In the genomic region with DNA sequence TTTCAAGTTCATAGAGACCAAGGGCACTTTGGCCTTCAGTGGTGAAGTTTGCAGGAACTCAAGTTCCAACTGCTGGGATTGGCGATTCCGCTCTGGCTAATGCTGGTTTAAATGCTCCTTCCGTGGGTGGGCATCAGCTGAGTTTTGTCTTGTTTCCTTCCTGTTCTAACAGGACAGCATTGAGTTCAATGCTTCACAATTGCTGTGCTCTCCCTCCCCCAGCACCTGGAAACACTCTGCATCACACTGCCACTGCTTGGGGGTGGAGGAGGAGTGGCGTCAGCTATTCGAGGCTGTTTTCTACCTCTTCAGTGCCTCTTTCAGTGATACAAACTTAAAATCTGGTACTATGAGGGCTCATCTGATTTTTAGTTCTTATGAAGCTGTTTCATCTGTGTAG, we compare ENCODE assay signal across 1 cellular context.
TF ChIP-seq lines count a peak whose summit lies in the region.

No MANE protein-coding gene starts in this region.

TF ChIP-seq in GM23338, 12 proteins besides CTCF, POLR2A, EP300 and RAD21 (continued from another document):
- TF ChIP-seq, protein P1, sequence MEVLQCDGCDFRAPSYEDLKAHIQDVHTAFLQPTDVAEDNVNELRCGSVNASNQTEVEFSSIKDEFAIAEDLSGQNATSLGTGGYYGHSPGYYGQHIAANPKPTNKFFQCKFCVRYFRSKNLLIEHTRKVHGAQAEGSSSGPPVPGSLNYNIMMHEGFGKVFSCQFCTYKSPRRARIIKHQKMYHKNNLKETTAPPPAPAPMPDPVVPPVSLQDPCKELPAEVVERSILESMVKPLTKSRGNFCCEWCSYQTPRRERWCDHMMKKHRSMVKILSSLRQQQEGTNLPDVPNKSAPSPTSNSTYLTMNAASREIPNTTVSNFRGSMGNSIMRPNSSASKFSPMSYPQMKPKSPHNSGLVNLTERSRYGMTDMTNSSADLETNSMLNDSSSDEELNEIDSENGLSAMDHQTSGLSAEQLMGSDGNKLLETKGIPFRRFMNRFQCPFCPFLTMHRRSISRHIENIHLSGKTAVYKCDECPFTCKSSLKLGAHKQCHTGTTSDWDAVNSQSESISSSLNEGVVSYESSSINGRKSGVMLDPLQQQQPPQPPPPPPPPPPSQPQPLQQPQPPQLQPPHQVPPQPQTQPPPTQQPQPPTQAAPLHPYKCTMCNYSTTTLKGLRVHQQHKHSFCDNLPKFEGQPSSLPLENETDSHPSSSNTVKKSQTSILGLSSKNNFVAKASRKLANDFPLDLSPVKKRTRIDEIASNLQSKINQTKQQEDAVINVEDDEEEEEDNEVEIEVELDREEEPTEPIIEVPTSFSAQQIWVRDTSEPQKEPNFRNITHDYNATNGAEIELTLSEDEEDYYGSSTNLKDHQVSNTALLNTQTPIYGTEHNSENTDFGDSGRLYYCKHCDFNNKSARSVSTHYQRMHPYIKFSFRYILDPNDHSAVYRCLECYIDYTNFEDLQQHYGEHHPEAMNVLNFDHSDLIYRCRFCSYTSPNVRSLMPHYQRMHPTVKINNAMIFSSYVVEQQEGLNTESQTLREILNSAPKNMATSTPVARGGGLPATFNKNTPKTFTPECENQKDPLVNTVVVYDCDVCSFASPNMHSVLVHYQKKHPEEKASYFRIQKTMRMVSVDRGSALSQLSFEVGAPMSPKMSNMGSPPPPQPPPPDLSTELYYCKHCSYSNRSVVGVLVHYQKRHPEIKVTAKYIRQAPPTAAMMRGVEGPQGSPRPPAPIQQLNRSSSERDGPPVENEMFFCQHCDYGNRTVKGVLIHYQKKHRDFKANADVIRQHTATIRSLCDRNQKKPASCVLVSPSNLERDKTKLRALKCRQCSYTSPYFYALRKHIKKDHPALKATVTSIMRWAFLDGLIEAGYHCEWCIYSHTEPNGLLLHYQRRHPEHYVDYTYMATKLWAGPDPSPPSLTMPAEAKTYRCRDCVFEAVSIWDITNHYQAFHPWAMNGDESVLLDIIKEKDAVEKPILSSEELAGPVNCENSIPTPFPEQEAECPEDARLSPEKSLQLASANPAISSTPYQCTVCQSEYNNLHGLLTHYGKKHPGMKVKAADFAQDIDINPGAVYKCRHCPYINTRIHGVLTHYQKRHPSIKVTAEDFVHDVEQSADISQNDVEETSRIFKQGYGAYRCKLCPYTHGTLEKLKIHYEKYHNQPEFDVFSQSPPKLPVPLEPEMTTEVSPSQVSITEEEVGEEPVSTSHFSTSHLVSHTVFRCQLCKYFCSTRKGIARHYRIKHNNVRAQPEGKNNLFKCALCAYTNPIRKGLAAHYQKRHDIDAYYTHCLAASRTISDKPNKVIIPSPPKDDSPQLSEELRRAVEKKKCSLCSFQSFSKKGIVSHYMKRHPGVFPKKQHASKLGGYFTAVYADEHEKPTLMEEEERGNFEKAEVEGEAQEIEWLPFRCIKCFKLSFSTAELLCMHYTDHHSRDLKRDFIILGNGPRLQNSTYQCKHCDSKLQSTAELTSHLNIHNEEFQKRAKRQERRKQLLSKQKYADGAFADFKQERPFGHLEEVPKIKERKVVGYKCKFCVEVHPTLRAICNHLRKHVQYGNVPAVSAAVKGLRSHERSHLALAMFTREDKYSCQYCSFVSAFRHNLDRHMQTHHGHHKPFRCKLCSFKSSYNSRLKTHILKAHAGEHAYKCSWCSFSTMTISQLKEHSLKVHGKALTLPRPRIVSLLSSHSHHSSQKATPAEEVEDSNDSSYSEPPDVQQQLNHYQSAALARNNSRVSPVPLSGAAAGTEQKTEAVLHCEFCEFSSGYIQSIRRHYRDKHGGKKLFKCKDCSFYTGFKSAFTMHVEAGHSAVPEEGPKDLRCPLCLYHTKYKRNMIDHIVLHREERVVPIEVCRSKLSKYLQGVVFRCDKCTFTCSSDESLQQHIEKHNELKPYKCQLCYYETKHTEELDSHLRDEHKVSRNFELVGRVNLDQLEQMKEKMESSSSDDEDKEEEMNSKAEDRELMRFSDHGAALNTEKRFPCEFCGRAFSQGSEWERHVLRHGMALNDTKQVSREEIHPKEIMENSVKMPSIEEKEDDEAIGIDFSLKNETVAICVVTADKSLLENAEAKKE (CRISPR knock-in tag; IDR thresholded peaks at IDR 0.05): 0 out of 2 replicates have a peak, but pooled peaks have one; percentile 31
